26 cellular contexts compared by ENCODE assay signal in the genomic region with DNA sequence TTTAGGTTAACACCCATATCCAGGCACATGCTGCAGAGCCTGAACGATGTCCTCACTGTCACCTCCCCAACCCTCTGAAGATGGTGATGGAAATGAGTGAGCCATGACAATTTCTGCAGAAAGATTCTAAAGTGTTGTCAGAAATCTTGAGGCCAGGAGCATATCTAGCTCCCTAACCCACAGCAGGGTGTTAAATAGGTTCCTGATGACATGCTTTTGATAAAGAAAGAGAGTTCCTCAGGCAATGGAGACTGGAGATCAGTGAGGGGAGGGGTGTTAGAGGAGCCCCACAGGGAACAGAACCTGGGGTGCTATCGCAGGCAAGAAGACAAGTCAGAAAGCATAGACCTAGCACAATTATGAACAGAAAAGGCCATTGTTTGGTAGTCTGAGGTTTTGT.
DNase-seq lines count a peak whose midpoint lies in the region; ATAC-seq, FAIRE-seq and TF ChIP-seq lines count a peak whose summit lies in the region.
"Had no signal": no experiment of that assay in that cellular context is flagged by ENCODE, and none has a peak within 500 bp of the region (broad histone marks: within the 10 kb centered on the region; RNA-seq: fewer than 3 reads in every experiment).

No MANE protein-coding gene starts in this region.

- no peaks in the 10 kb centered on the region for H3K9me3 Mint-ChIP-seq in HFFc6
- H3K9me3 Mint-ChIP-seq: CD4-positive, alpha-beta T cell; GM23338 had no signal

- no peaks in the 10 kb centered on the region for H3K27me3 ChIP-seq in keratinocyte (ENCODE audit: control insufficient read depth, extremely low read depth, insufficient read depth, low read length)
- H3K27me3 ChIP-seq: BLaER1 had no signal

- no peak overlapping the region for H2AFZ ChIP-seq in keratinocyte (ENCODE audit: control insufficient read depth, low read length)
- H2AFZ ChIP-seq: GM23338 had no signal

- H3K27ac ChIP-seq in RWPE1: peak overlapping the region; percentile 91
- H3K27ac ChIP-seq in keratinocyte (ENCODE audit: control insufficient read depth, insufficient read depth, low read length): no peak overlapping the region
- H3K27ac ChIP-seq: BLaER1 had no signal

- peaks cover 45% of the 10 kb centered on the region for H3K4me1 ChIP-seq in keratinocyte (ENCODE audit: control insufficient read depth, extremely low read depth, insufficient read depth, low read length)
- H3K4me1 ChIP-seq: BLaER1 had no signal

- no peak for ATAC-seq in HG02623 (IDR thresholded peaks at IDR 0.05; ENCODE audit: unreplicated experiment)
- no peak for ATAC-seq in GM18873 (IDR thresholded peaks at IDR 0.05; ENCODE audit: low FRiP score, unreplicated experiment)
- ATAC-seq: GM12878, GM23338, K562 had no signal

- no peaks in the 10 kb centered on the region for H3K27me3 Mint-ChIP-seq in HFFc6 (ENCODE audit: insufficient read depth)
- H3K27me3 Mint-ChIP-seq: CD4-positive, alpha-beta T cell had no signal

- no peak overlapping the region for H3K4me3 Mint-ChIP-seq in HFFc6
- H3K4me3 Mint-ChIP-seq: CD4-positive, alpha-beta T cell had no signal

- H4K20me1 ChIP-seq in keratinocyte (ENCODE audit: control insufficient read depth, extremely low read depth, insufficient read depth, low read length): no peaks in the 10 kb centered on the region
- H4K20me1 ChIP-seq: BLaER1 had no signal

- no peak for TF ChIP-seq CTCF in HFFc6 (IDR thresholded peaks at IDR 0.05)
- TF ChIP-seq CTCF in RWPE1 (conservative IDR thresholded peaks at IDR 0.05; ENCODE audit: low read depth): no peak
- no peak for TF ChIP-seq CTCF in keratinocyte (optimal IDR thresholded peaks at IDR 0.05 in 1 of 3, IDR thresholded peaks at IDR 0.05 in 1 of 3, conservative IDR thresholded peaks at IDR 0.05 in 1 of 3; ENCODE audit: extremely low read depth in 1 of 3, insufficient read depth in 2 of 3, low read length in 3 of 3)

- intact Hi-C loops in posterior vena cava (cut with DNase I): no loop called here

- DNase-seq in HFFc6: no peak
- DNase-seq in RWPE1 (ENCODE audit: low spot score): no peak
- no peak for DNase-seq in keratinocyte (ENCODE audit: low read depth, low spot score)
- no peak for DNase-seq in posterior vena cava (ENCODE audit: low spot score)
- DNase-seq in stimulated activated CD4-positive, alpha-beta T cell treated with anti-CD3 and anti-CD28 coated beads, Interleukin-15, amount 100 ng/mL, for 24 hours: no peak
- DNase-seq: CD4-positive, alpha-beta T cell; COR-L47; DMS 273 treated with DMSO at 0.1 percent for 48 hours; DMS79 treated with DMSO at 0.1 percent for 48 hours; HCEC 1CT; MM.1S; NCI-H1092; NCI-H1436; NCI-H187 treated with DMSO at 0.1 percent for 48 hours; NCI-H2227 treated with DMSO at 0.1 percent for 48 hours; NCI-H510A treated with DMSO at 0.1 percent for 48 hours; NCI-H82; Right ventricle myocardium superior; T-helper 2 cell had no signal

- H3K9me1 ChIP-seq in keratinocyte (ENCODE audit: control insufficient read depth, extremely low read depth, insufficient read depth, low read length): no peaks in the 10 kb centered on the region

- POLR2A ChIA-PET in RWPE1 (lab: Yijun Ruan, JAX; ENCODE audit: low non-redundant PET): no interaction called here

- no peak overlapping the region for H3K4me3 ChIP-seq in keratinocyte (ENCODE audit: control insufficient read depth in 2 of 3, extremely low read depth in 1 of 3, insufficient read depth in 2 of 3, low read depth in 1 of 3, low read length in 3 of 3)
- H3K4me3 ChIP-seq: BLaER1, GM12878, GM23338, K562 had no signal

- no peaks in the 10 kb centered on the region for H3K9me3 ChIP-seq in keratinocyte (ENCODE audit: control insufficient read depth, low read depth, low read length)
- H3K9me3 ChIP-seq: BLaER1 had no signal

- dilution Hi-C loops in keratinocyte (cut with MboI; ENCODE audit: extremely low pct_ligation_motif_present, low sequenced_read_pairs): no loop called here

- peaks cover 52% of the 10 kb centered on the region for H3K4me1 Mint-ChIP-seq in HFFc6 (ENCODE audit: low read depth)

- peak overlapping the region; percentile 28; the same call in 1 of the 2 replicates for H3K27ac Mint-ChIP-seq in HFFc6
- H3K27ac Mint-ChIP-seq: CD4-positive, alpha-beta T cell had no signal

- H3K4me2 ChIP-seq in keratinocyte (ENCODE audit: control insufficient read depth, extremely low read depth, insufficient read depth, low read depth, low read length): no peak overlapping the region
- H3K4me2 ChIP-seq: BLaER1, GM23338 had no signal

- no peaks in the 10 kb centered on the region for H3K36me3 ChIP-seq in keratinocyte (ENCODE audit: control insufficient read depth in 2 of 2, extremely low read depth in 1 of 2, insufficient read depth in 2 of 2, low read length in 2 of 2)
- H3K36me3 ChIP-seq: BLaER1 had no signal

- H3K79me2 ChIP-seq in keratinocyte (ENCODE audit: control insufficient read depth, insufficient read depth, low read length): no peaks in the 10 kb centered on the region

- CTCF ChIA-PET in RWPE1 (lab: Yijun Ruan, JAX): interaction anchor here (0.6 kb wide), 1 partner anchor 186 kb away, joined by 3 read pairs; no protein-coding TSS in a partner anchor

- H3K9ac ChIP-seq in keratinocyte (ENCODE audit: control insufficient read depth, extremely low read depth, insufficient read depth, low read length): no peak overlapping the region
- H3K9ac ChIP-seq: BLaER1 had no signal

- H3K36me3 Mint-ChIP-seq in HFFc6 (ENCODE audit: low read depth): no peaks in the 10 kb centered on the region

- FAIRE-seq in keratinocyte (lab: Jason Lieb, UNC): peak; percentile 9
- FAIRE-seq: GM12878, K562, RCC 7860 had no signal
